1 cellular context compared by ENCODE assay signal in the genomic region with DNA sequence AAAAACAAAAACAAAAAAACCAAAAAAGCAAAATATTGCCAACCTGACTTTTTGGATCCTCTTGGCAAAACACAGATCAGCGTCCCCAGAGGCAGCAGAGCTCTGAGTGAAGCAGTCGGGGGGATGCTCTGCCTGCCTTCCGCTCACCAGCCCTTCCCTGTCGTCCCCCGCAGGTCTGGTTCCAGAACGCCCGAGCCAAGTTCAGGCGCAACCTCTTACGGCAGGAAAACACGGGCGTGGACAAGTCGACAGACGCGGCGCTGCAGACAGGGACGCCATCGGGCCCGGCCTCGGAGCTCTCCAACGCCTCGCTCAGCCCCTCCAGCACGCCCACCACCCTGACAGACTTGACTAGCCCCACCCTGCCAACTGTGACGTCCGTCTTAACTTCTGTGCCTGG.
TF ChIP-seq lines count a peak whose summit lies in the region.

No MANE protein-coding gene starts in this region.

TF ChIP-seq in SK-N-SH, 30 proteins besides CTCF, POLR2A, EP300 and RAD21 (continued from another document):
- TF ChIP-seq, protein P1, sequence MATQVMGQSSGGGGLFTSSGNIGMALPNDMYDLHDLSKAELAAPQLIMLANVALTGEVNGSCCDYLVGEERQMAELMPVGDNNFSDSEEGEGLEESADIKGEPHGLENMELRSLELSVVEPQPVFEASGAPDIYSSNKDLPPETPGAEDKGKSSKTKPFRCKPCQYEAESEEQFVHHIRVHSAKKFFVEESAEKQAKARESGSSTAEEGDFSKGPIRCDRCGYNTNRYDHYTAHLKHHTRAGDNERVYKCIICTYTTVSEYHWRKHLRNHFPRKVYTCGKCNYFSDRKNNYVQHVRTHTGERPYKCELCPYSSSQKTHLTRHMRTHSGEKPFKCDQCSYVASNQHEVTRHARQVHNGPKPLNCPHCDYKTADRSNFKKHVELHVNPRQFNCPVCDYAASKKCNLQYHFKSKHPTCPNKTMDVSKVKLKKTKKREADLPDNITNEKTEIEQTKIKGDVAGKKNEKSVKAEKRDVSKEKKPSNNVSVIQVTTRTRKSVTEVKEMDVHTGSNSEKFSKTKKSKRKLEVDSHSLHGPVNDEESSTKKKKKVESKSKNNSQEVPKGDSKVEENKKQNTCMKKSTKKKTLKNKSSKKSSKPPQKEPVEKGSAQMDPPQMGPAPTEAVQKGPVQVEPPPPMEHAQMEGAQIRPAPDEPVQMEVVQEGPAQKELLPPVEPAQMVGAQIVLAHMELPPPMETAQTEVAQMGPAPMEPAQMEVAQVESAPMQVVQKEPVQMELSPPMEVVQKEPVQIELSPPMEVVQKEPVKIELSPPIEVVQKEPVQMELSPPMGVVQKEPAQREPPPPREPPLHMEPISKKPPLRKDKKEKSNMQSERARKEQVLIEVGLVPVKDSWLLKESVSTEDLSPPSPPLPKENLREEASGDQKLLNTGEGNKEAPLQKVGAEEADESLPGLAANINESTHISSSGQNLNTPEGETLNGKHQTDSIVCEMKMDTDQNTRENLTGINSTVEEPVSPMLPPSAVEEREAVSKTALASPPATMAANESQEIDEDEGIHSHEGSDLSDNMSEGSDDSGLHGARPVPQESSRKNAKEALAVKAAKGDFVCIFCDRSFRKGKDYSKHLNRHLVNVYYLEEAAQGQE (IDR thresholded peaks at IDR 0.05; ENCODE audit: low read depth, low read length), result no peak
- TF ChIP-seq, protein P2, sequence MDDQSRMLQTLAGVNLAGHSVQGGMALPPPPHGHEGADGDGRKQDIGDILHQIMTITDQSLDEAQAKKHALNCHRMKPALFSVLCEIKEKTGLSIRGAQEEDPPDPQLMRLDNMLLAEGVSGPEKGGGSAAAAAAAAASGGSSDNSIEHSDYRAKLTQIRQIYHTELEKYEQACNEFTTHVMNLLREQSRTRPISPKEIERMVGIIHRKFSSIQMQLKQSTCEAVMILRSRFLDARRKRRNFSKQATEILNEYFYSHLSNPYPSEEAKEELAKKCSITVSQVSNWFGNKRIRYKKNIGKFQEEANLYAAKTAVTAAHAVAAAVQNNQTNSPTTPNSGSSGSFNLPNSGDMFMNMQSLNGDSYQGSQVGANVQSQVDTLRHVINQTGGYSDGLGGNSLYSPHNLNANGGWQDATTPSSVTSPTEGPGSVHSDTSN (IDR thresholded peaks at IDR 0.05), result no peak
- TF ChIP-seq JUND (IDR thresholded peaks at IDR 0.05) (no peak), SIN3A (IDR thresholded peaks at IDR 0.05; ENCODE audit: borderline replicate concordance, low read depth, low read length) (no peak), GABPA (IDR thresholded peaks at IDR 0.05; ENCODE audit: low read depth) (no peak), NFIC (IDR thresholded peaks at IDR 0.05; ENCODE audit: borderline replicate concordance) (no peak), SMC3 (IDR thresholded peaks at IDR 0.05; ENCODE audit: low read depth, low read length) (no peak)
- TF ChIP-seq, protein P3, sequence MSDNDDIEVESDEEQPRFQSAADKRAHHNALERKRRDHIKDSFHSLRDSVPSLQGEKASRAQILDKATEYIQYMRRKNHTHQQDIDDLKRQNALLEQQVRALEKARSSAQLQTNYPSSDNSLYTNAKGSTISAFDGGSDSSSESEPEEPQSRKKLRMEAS (IDR thresholded peaks at IDR 0.05; ENCODE audit: low read depth), result no peak
TF ChIP-seq in SK-N-SH: peak in this region for 0.
